In the genomic region with DNA sequence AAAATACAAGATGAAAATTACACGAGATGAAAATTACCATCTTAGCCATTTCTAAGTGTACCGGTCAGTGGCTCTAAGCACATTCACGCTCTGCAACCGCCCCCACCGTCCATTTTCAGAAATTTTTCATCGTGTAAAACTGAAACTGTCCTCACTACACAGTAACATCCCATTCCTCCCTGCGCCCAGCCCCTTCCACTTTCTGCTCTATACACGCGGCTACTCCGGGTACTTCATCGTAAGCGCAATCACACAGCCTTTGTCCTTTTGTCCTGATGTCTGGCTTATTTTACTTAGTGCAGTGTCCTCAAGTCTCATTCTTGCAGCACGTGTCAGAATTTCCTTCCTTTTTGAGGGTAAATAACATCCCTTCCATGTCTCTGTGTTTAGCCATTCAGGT, we compare ENCODE assay signal across 20 cellular contexts. TPM values are rescaled to one million over a fixed set of nuclear protein-coding genes. Genes with fewer than 3 reads are reported as not detected.
A peak's percentile ranks its signal among the peaks of the same experiment; 100 is the strongest.
DNase-seq lines count a peak whose midpoint lies in the region; ATAC-seq and TF ChIP-seq lines count a peak whose summit lies in the region.
"Had no signal": no experiment of that assay in that cellular context is flagged by ENCODE, and none has a peak within 500 bp of the region (broad histone marks: within the 10 kb centered on the region; RNA-seq: fewer than 3 reads in every experiment).

No MANE protein-coding gene starts in this region.

- peaks cover 3% of the 10 kb centered on the region for H3K27me3 Mint-ChIP-seq in activated CD8-positive, alpha-beta memory T cell treated with anti-CD3 and anti-CD28 coated beads, Interleukin-2, amount 10 ng/mL, durations not matched to agents 7 days and 5 days
- H3K27me3 Mint-ChIP-seq in activated T-helper 17 cell treated with anti-CD3 and anti-CD28 coated beads, Interleukin-2, amount 50 U/mL, for 72 hours, result no peaks in the 10 kb centered on the region

- H3K9me3 Mint-ChIP-seq in activated CD8-positive, alpha-beta memory T cell treated with anti-CD3 and anti-CD28 coated beads, Interleukin-2, amount 10 ng/mL, durations not matched to agents 7 days and 5 days (ENCODE audit: low read depth), result no peaks in the 10 kb centered on the region
- no peaks in the 10 kb centered on the region for H3K9me3 Mint-ChIP-seq in activated T-helper 17 cell treated with anti-CD3 and anti-CD28 coated beads, Interleukin-2, amount 50 U/mL, for 72 hours
- H3K9me3 Mint-ChIP-seq: H9, mesothelial cell of epicardium had no signal

- no peak for DNase-seq in activated CD8-positive, alpha-beta memory T cell treated with anti-CD3 and anti-CD28 coated beads, Interleukin-2, amount 10 ng/mL, durations not matched to agents 7 days and 5 days
- DNase-seq in activated CD8-positive, alpha-beta memory T cell treated with anti-CD3 and anti-CD28 coated beads for 24 hours, result no peak
- DNase-seq in GM12865 (ENCODE audit: low read depth), result peak; percentile 81
- no peak for DNase-seq in stimulated activated CD4-positive, alpha-beta T cell treated with anti-CD3 and anti-CD28 coated beads, Interleukin-12 subunit alpha, Interleukin-12 subunit beta, amount 100 ng/mL, for 4 hours
- DNase-seq: activated naive CD4-positive, alpha-beta T cell; foreskin melanocyte; H9; NCI-H2081; NCI-H510A; stimulated activated CD4-positive, alpha-beta T cell treated with anti-CD3 and anti-CD28 coated beads, Interleukin-15, amount 100 ng/mL, for 24 hours; stimulated activated naive CD4-positive, alpha-beta T cell treated with Interleukin-2 at 50 U/mL for 16 hours; transverse colon had no signal

- no peaks in the 10 kb centered on the region for H3K36me3 ChIP-seq in neutrophil
- H3K36me3 ChIP-seq: transverse colon had no signal

- H3K27me3 ChIP-seq in neutrophil, result no peaks in the 10 kb centered on the region

- H3K4me3 ChIP-seq in GM12865 (ENCODE audit: low read depth, low read length) (peak overlapping the region; percentile 57), neutrophil (ENCODE audit: low read depth in 1 of 2, low read length in 1 of 2) (peak overlapping the region in 1 of 2 experiments; percentile 45)
- H3K4me3 ChIP-seq: transverse colon had no signal

- ATAC-seq in activated CD8-positive, alpha-beta memory T cell treated with anti-CD3 and anti-CD28 coated beads, Interleukin-2, amount 10 ng/mL, durations not matched to agents 7 days and 5 days, result no peak
- ATAC-seq in activated T-helper 17 cell treated with anti-CD3 and anti-CD28 coated beads, Interleukin-2, amount 50 U/mL, for 72 hours (replicated peaks), result no peak
- ATAC-seq in HG03460 (IDR thresholded peaks at IDR 0.05; ENCODE audit: unreplicated experiment) (no peak), GM21717 (IDR thresholded peaks at IDR 0.05; ENCODE audit: unreplicated experiment) (no peak)
- ATAC-seq: Right ventricle myocardium inferior had no signal

- peak overlapping the region; percentile 83 for H3K27ac ChIP-seq in neutrophil
- H3K27ac ChIP-seq: KMS-11, VCaP had no signal

- H3K36me3 Mint-ChIP-seq in activated CD8-positive, alpha-beta memory T cell treated with anti-CD3 and anti-CD28 coated beads, Interleukin-2, amount 10 ng/mL, durations not matched to agents 7 days and 5 days, result peaks cover 6% of the 10 kb centered on the region
- H3K36me3 Mint-ChIP-seq in activated T-helper 17 cell treated with anti-CD3 and anti-CD28 coated beads, Interleukin-2, amount 50 U/mL, for 72 hours (ENCODE audit: low read depth), result peaks cover 16% of the 10 kb centered on the region
- H3K36me3 Mint-ChIP-seq: mesothelial cell of epicardium had no signal

- CTCF ChIA-PET in activated CD8-positive, alpha-beta memory T cell treated with anti-CD3 and anti-CD28 coated beads, Interleukin-2, amount 10 ng/mL, durations not matched to agents 7 days and 5 days (lab: Charles Lee), result no interaction called here

- no peak overlapping the region for H3K4me3 Mint-ChIP-seq in activated CD8-positive, alpha-beta memory T cell treated with anti-CD3 and anti-CD28 coated beads, Interleukin-2, amount 10 ng/mL, durations not matched to agents 7 days and 5 days
- peak overlapping the region; percentile 76 for H3K4me3 Mint-ChIP-seq in activated T-helper 17 cell treated with anti-CD3 and anti-CD28 coated beads, Interleukin-2, amount 50 U/mL, for 72 hours
- H3K4me3 Mint-ChIP-seq: H9, mesothelial cell of epicardium had no signal

- no peak for TF ChIP-seq CTCF in GM12865 (IDR thresholded peaks at IDR 0.05; ENCODE audit: insufficient read depth, low read depth, low read length, missing control alignments)
- no peak for TF ChIP-seq CTCF in neutrophil (IDR thresholded peaks at IDR 0.05)

- H3K27ac Mint-ChIP-seq in activated CD8-positive, alpha-beta memory T cell treated with anti-CD3 and anti-CD28 coated beads, Interleukin-2, amount 10 ng/mL, durations not matched to agents 7 days and 5 days, result peak overlapping the region; percentile 13
- H3K27ac Mint-ChIP-seq in activated T-helper 17 cell treated with anti-CD3 and anti-CD28 coated beads, Interleukin-2, amount 50 U/mL, for 72 hours, result peak overlapping the region; percentile 95
- H3K27ac Mint-ChIP-seq: mesothelial cell of epicardium had no signal

- H3K4me1 ChIP-seq in neutrophil (ENCODE audit: control insufficient read depth in 1 of 2, insufficient read depth in 1 of 2, low read depth in 1 of 2, low read length in 1 of 2), result peaks cover 67 to 70% of the 10 kb centered on the region in 2 experiments

- peaks cover 61% of the 10 kb centered on the region for H3K4me1 Mint-ChIP-seq in activated CD8-positive, alpha-beta memory T cell treated with anti-CD3 and anti-CD28 coated beads, Interleukin-2, amount 10 ng/mL, durations not matched to agents 7 days and 5 days
- H3K4me1 Mint-ChIP-seq in activated T-helper 17 cell treated with anti-CD3 and anti-CD28 coated beads, Interleukin-2, amount 50 U/mL, for 72 hours, result peaks cover 32% of the 10 kb centered on the region

- H3K9me3 ChIP-seq in neutrophil, result no peaks in the 10 kb centered on the region
- H3K9me3 ChIP-seq: transverse colon had no signal

RNA-seq across cellular contexts. Expression of gene GPR132, which starts 3.6 kb away (rescaled TPM):
- 10 to 100 TPM; 47.4 to 49.4 TPM for total RNA-seq in activated CD8-positive, alpha-beta memory T cell treated with anti-CD3 and anti-CD28 coated beads, Interleukin-2, amount 10 ng/mL, durations not matched to agents 7 days and 5 days
- 10 to 100 TPM; 46.5 to 49.5 TPM for total RNA-seq in activated T-helper 17 cell treated with anti-CD3 and anti-CD28 coated beads, Interleukin-2, amount 50 U/mL, for 72 hours

RNA-seq across cellular contexts. Expression of gene CDCA4, which starts 47.9 kb away (rescaled TPM):
- 10 to 100 TPM; 70.8 to 77.8 TPM for total RNA-seq in activated CD8-positive, alpha-beta memory T cell treated with anti-CD3 and anti-CD28 coated beads, Interleukin-2, amount 10 ng/mL, durations not matched to agents 7 days and 5 days
- total RNA-seq in activated T-helper 17 cell treated with anti-CD3 and anti-CD28 coated beads, Interleukin-2, amount 50 U/mL, for 72 hours, result 10 to 100 TPM; 49.2 to 58.6 TPM
